ENCODE assay signal across 21 cellular contexts in genomic region chr6:72894091-72894490, GRCh38.
DNase-seq lines count a peak whose midpoint lies in the region; ATAC-seq, FAIRE-seq and TF ChIP-seq lines count a peak whose summit lies in the region.
"Had no signal": no experiment of that assay in that cellular context is flagged by ENCODE, and none has a peak within 500 bp of the region (broad histone marks: within the 10 kb centered on the region; RNA-seq: fewer than 3 reads in every experiment).

No MANE protein-coding gene starts in this region.

- FAIRE-seq in H54 (lab: Jason Lieb, UNC): peak; percentile 50

- H3K4me3 Mint-ChIP-seq in activated CD4-positive, alpha-beta T cell treated with anti-CD3 and anti-CD28 coated beads, Interleukin-2, amount 10 ng/mL, durations not matched to agents 7 days and 5 days: no peak overlapping the region
- H3K4me3 Mint-ChIP-seq: activated T-helper 1 cell treated with anti-CD3 and anti-CD28 coated beads, Interleukin-12 subunit alpha, Interleukin-12 subunit beta, Interleukin-2, Interleukin-4 antibody, amounts not matched to agents 30 ng/mL and 10 ng/mL and 1 ng/mL, durations not matched to agents 14 hours and 24 hours and 36 hours; CD4-positive, alpha-beta memory T cell; dendritic cell treated with granulocyte-macrophage colony-stimulating factor and Interleukin-4, amounts not matched to agents 40 ng/mL and 50 ng/mL, for 4 days; stimulated activated naive CD8-positive, alpha-beta T cell treated with anti-CD3 and anti-CD28 coated beads, Interleukin-15, Interleukin-2, amounts not matched to agents 100 ng/mL and 50 ng/mL, for 24 hours; type B pancreatic cell had no signal

- no peak overlapping the region for H3K27ac ChIP-seq in epithelial cell of prostate
- H3K27ac ChIP-seq: HL-60, ovary had no signal

- no peak overlapping the region for H3K27ac Mint-ChIP-seq in activated CD4-positive, alpha-beta T cell treated with anti-CD3 and anti-CD28 coated beads, Interleukin-2, amount 10 ng/mL, durations not matched to agents 7 days and 5 days
- H3K27ac Mint-ChIP-seq: activated T-helper 1 cell treated with anti-CD3 and anti-CD28 coated beads, Interleukin-12 subunit alpha, Interleukin-12 subunit beta, Interleukin-2, Interleukin-4 antibody, amounts not matched to agents 30 ng/mL and 10 ng/mL and 1 ng/mL, durations not matched to agents 14 hours and 24 hours and 36 hours; CD4-positive, alpha-beta memory T cell; dendritic cell treated with granulocyte-macrophage colony-stimulating factor and Interleukin-4, amounts not matched to agents 40 ng/mL and 50 ng/mL, for 4 days; stimulated activated naive CD8-positive, alpha-beta T cell treated with anti-CD3 and anti-CD28 coated beads, Interleukin-15, Interleukin-2, amounts not matched to agents 100 ng/mL and 50 ng/mL, for 24 hours; type B pancreatic cell had no signal

- TF ChIP-seq POLR2A in H54 (IDR thresholded peaks at IDR 0.05; ENCODE audit: low read depth, low read length) (no peak), erythroblast (IDR thresholded peaks at IDR 0.05; ENCODE audit: low read length) (no peak)

- no peaks in the 10 kb centered on the region for H3K36me3 Mint-ChIP-seq in activated CD4-positive, alpha-beta T cell treated with anti-CD3 and anti-CD28 coated beads, Interleukin-2, amount 10 ng/mL, durations not matched to agents 7 days and 5 days (ENCODE audit: low read depth)
- H3K36me3 Mint-ChIP-seq: CD4-positive, alpha-beta memory T cell; type B pancreatic cell had no signal

- no peaks in the 10 kb centered on the region for H3K4me1 Mint-ChIP-seq in activated CD4-positive, alpha-beta T cell treated with anti-CD3 and anti-CD28 coated beads, Interleukin-2, amount 10 ng/mL, durations not matched to agents 7 days and 5 days
- H3K4me1 Mint-ChIP-seq: CD4-positive, alpha-beta memory T cell had no signal

- CTCF ChIA-PET in activated CD4-positive, alpha-beta T cell treated with anti-CD3 and anti-CD28 coated beads, Interleukin-2, amount 10 ng/mL, durations not matched to agents 7 days and 5 days (lab: Charles Lee): no interaction called here

- no peaks in the 10 kb centered on the region for H3K27me3 Mint-ChIP-seq in activated CD4-positive, alpha-beta T cell treated with anti-CD3 and anti-CD28 coated beads, Interleukin-2, amount 10 ng/mL, durations not matched to agents 7 days and 5 days
- H3K27me3 Mint-ChIP-seq: CD4-positive, alpha-beta memory T cell; dendritic cell treated with granulocyte-macrophage colony-stimulating factor and Interleukin-4, amounts not matched to agents 40 ng/mL and 50 ng/mL, for 4 days; stimulated activated naive CD8-positive, alpha-beta T cell treated with anti-CD3 and anti-CD28 coated beads, Interleukin-15, Interleukin-2, amounts not matched to agents 100 ng/mL and 50 ng/mL, for 24 hours had no signal

- ATAC-seq in GM21528 (IDR thresholded peaks at IDR 0.05; ENCODE audit: low FRiP score, unreplicated experiment): no peak
- ATAC-seq: sciatic nerve had no signal

- H3K9me3 Mint-ChIP-seq in activated CD4-positive, alpha-beta T cell treated with anti-CD3 and anti-CD28 coated beads, Interleukin-2, amount 10 ng/mL, durations not matched to agents 7 days and 5 days: peaks cover 6% of the 10 kb centered on the region
- H3K9me3 Mint-ChIP-seq: type B pancreatic cell had no signal

- POLR2A ChIA-PET in activated CD4-positive, alpha-beta T cell treated with anti-CD3 and anti-CD28 coated beads, Interleukin-2, amount 10 ng/mL, durations not matched to agents 7 days and 5 days (lab: Charles Lee): no interaction called here

- peak; percentile 2 for DNase-seq in A172 (ENCODE audit: low spot score)
- DNase-seq in H54 (ENCODE audit: insufficient read length, low spot score): no peak
- peak; percentile 89 for DNase-seq in NCI-H69 (lab: John Stamatoyannopoulos, UW)
- DNase-seq in epithelial cell of prostate (ENCODE audit: low read depth, low spot score): peak; percentile 22
- no peak for DNase-seq in occipital lobe (lab: John Stamatoyannopoulos, UW)
- DNase-seq in erythroblast (lab: John Stamatoyannopoulos, UW): no peak
- no peak for DNase-seq in activated CD4-positive, alpha-beta T cell treated with anti-CD3 and anti-CD28 coated beads, Interleukin-2, amount 10 ng/mL, durations not matched to agents 7 days and 5 days
- DNase-seq: CD4-positive, alpha-beta memory T cell; EL; HCEC 1CT; NCI-H1092; NCI-H510A treated with DMSO at 0.1 percent for 48 hours; OCI-M1; ovary had no signal

Comparison
In these comparisons a context has a peak if more than half of its experiments do, and no peak if none do; other contexts are left out.
1. DNase-seq: peak in A172 (single experiment), NCI-H69 (single experiment) and epithelial cell of prostate (single experiment); none in H54 (single experiment), occipital lobe (single experiment), erythroblast (0 of 2) and activated CD4-positive, alpha-beta T cell treated with anti-CD3 and anti-CD28 coated beads, Interleukin-2, amount 10 ng/mL, durations not matched to agents 7 days and 5 days (single experiment).